ENCODE assay signal across 1 cellular context in genomic region chr9:2158111-2158610, GRCh38.
A peak's percentile ranks its signal among the peaks of the same experiment; 100 is the strongest.
TF ChIP-seq lines count a peak whose summit lies in the region.

No MANE protein-coding gene starts in this region.

TF ChIP-seq in H1, 55 proteins besides CTCF, POLR2A, EP300 and RAD21 (continued from another document):
- TF ChIP-seq CHD7 (IDR thresholded peaks at IDR 0.05; ENCODE audit: insufficient replicate concordance, low read length), result peak; percentile 17
- TF ChIP-seq EGR1 (IDR thresholded peaks at IDR 0.05; ENCODE audit: borderline replicate concordance, low read depth, low read length), result no peak
- TF ChIP-seq SUZ12 (IDR thresholded peaks at IDR 0.05; ENCODE audit: low read length), result no peak
- TF ChIP-seq TAF1 (IDR thresholded peaks at IDR 0.05; ENCODE audit: low read depth, low read length), result 0 out of 2 replicates have a peak, but pooled peaks have one; percentile 11
- no peak for TF ChIP-seq BRCA1 (IDR thresholded peaks at IDR 0.05; ENCODE audit: low read depth, low read length)
- TF ChIP-seq CTBP2 (IDR thresholded peaks at IDR 0.05; ENCODE audit: borderline replicate concordance, insufficient read depth, insufficient read length, low read length), result no peak
- no peak for TF ChIP-seq CREB1 (IDR thresholded peaks at IDR 0.05)
- TF ChIP-seq RFX5 (IDR thresholded peaks at IDR 0.05; ENCODE audit: borderline replicate concordance, low read depth, low read length), result no peak
- TF ChIP-seq POU5F1 (IDR thresholded peaks at IDR 0.05; ENCODE audit: low read depth, low read length), result no peak
- no peak for TF ChIP-seq BACH1 (IDR thresholded peaks at IDR 0.05; ENCODE audit: low read length)
